ENCODE assay signal across 29 cellular contexts in genomic region chr6:8543714-8544113, GRCh38.
DNase-seq lines count a peak whose midpoint lies in the region; ATAC-seq and TF ChIP-seq lines count a peak whose summit lies in the region.
"Had no signal": no experiment of that assay in that cellular context is flagged by ENCODE, and none has a peak within 500 bp of the region (broad histone marks: within the 10 kb centered on the region; RNA-seq: fewer than 3 reads in every experiment).

No MANE protein-coding gene starts in this region.

- no peaks in the 10 kb centered on the region for H4K20me1 ChIP-seq in SK-N-SH (ENCODE audit: insufficient read depth)
- H4K20me1 ChIP-seq: BLaER1; BLaER1 treated with 17β-estradiol and CSF1 and Interleukin-3, amounts not matched to agents 10 nM and 100 nM had no signal

- H3K4me2 ChIP-seq in SK-N-SH: no peak overlapping the region
- H3K4me2 ChIP-seq: A549; BLaER1; BLaER1 treated with 17β-estradiol and CSF1 and Interleukin-3, amounts not matched to agents 10 nM and 100 nM had no signal

- no peak for TF ChIP-seq CTCF in SK-N-SH (IDR thresholded peaks at IDR 0.05)

- ATAC-seq in SK-N-SH treated with all-trans-retinoic acid at 6 μM for 48 hours: no peak
- ATAC-seq: A549; CD8-positive, alpha-beta T cell had no signal

- no peaks in the 10 kb centered on the region for H3K27me3 ChIP-seq in SK-N-SH (ENCODE audit: insufficient read depth)
- H3K27me3 ChIP-seq: BE2C; BLaER1; BLaER1 treated with 17β-estradiol and CSF1 and Interleukin-3, amounts not matched to agents 10 nM and 100 nM had no signal

- CTCF ChIA-PET in SK-N-SH (lab: Yijun Ruan, JAX): no interaction called here

- H3K9me3 ChIP-seq in SK-N-SH: no peaks in the 10 kb centered on the region
- H3K9me3 ChIP-seq: BE2C had no signal

- H3K9me2 ChIP-seq in SK-N-SH: 0 out of 2 replicates have a peak, but pooled peaks cover 2% of the 10 kb centered on the region

- H3K36me3 ChIP-seq in SK-N-SH (replicated peaks in 1 of 2; ENCODE audit: control insufficient read depth in 1 of 2, insufficient read depth in 2 of 2, low read length in 1 of 2): no peaks in the 10 kb centered on the region
- H3K36me3 ChIP-seq: BE2C; BLaER1; BLaER1 treated with 17β-estradiol and CSF1 and Interleukin-3, amounts not matched to agents 10 nM and 100 nM had no signal

- POLR2A ChIA-PET in SK-N-SH (lab: Yijun Ruan, JAX): no interaction called here

- TF ChIP-seq RAD21 in SK-N-SH (IDR thresholded peaks at IDR 0.05; ENCODE audit: low read length): no peak

- peak in 1 of 2 experiments; percentile 47; a peak in 1 of 4 replicates for TF ChIP-seq EP300 in SK-N-SH (IDR thresholded peaks at IDR 0.05; ENCODE audit: borderline replicate concordance in 1 of 2, low read depth in 1 of 2, low read length in 1 of 2)

- H2AFZ ChIP-seq in SK-N-SH (ENCODE audit: low read depth): no peak overlapping the region

- 8% methylated on average over 4 of the region's 4 CpGs for whole genome bisulfite sequencing in SK-N-SH (ENCODE audit: low lambda C conversion rate)

- H3K79me2 ChIP-seq in SK-N-SH (ENCODE audit: insufficient read depth): no peaks in the 10 kb centered on the region

- DNase-seq in SK-N-SH (peak; percentile 27), NCI-H1417 (lab: John Stamatoyannopoulos, UW) (no peak), inferior parietal cortex (ENCODE audit: extremely low spot score) (no peak)
- DNase-seq: 8988T; ACHN; AML-193; BE2C; C1 segment of cervical spinal cord; Caco-2; Calu3; CD4-positive, alpha-beta memory T cell; CD4-positive, alpha-beta T cell; CD4-positive, CD25-positive, alpha-beta regulatory T cell; CD8-positive, alpha-beta memory T cell; CD8-positive, alpha-beta T cell; COR-L47; DMS 273 treated with DMSO at 0.1 percent for 48 hours; DMS153; DMS53; DMS79; DMS79 treated with DMSO at 0.1 percent for 48 hours; DND-41; EL had no signal

- peaks cover 0 to 4% of the 10 kb centered on the region in 2 experiments; a peak in 2 of 4 replicates for H3K4me1 ChIP-seq in SK-N-SH (ENCODE audit: control insufficient read depth in 1 of 2, insufficient read depth in 2 of 2, low read depth in 1 of 2, low read length in 1 of 2)
- H3K4me1 ChIP-seq: A549; BE2C; BLaER1; BLaER1 treated with 17β-estradiol and CSF1 and Interleukin-3, amounts not matched to agents 10 nM and 100 nM had no signal

- no peaks in the 10 kb centered on the region for H3F3A ChIP-seq in SK-N-SH (replicated peaks; ENCODE audit: insufficient read depth)

- no peak overlapping the region; a peak in 1 of 4 replicates for H3K27ac ChIP-seq in SK-N-SH (ENCODE audit: low read depth in 2 of 2, low read length in 1 of 2)
- H3K27ac ChIP-seq: 22Rv1; A549; BLaER1; BLaER1 treated with 17β-estradiol and CSF1 and Interleukin-3, amounts not matched to agents 10 nM and 100 nM; C4-2B had no signal

- H3K9ac ChIP-seq in SK-N-SH: no peak overlapping the region
- H3K9ac ChIP-seq: BLaER1; BLaER1 treated with 17β-estradiol and CSF1 and Interleukin-3, amounts not matched to agents 10 nM and 100 nM had no signal

- no peak overlapping the region for H3K4me3 ChIP-seq in SK-N-SH (ENCODE audit: low read depth in 2 of 2, low read length in 1 of 2)
- H3K4me3 ChIP-seq: A549; BLaER1; BLaER1 treated with 17β-estradiol and CSF1 and Interleukin-3, amounts not matched to agents 10 nM and 100 nM had no signal

TF ChIP-seq in SK-N-SH, 30 proteins besides CTCF, POLR2A, EP300 and RAD21:
- TF ChIP-seq MXI1 (IDR thresholded peaks at IDR 0.05; ENCODE audit: low read depth, low read length) (peak; percentile 37; the same call in 1 of the 2 replicates), GATA2 (CRISPR knock-in tag; IDR thresholded peaks at IDR 0.05) (peak; percentile 68), USF2 (IDR thresholded peaks at IDR 0.05; ENCODE audit: borderline replicate concordance, low read depth, low read length) (no peak)

TF ChIP-seq in SK-N-SH treated with all-trans-retinoic acid at 6 μM for 48 hours, 23 proteins besides CTCF, POLR2A, EP300 and RAD21:
- TF ChIP-seq TCF4 (CRISPR knock-in tag; IDR thresholded peaks at IDR 0.05; ENCODE audit: borderline replicate concordance) (peak; percentile 45; the same call in 1 of the 2 replicates), CREB5 (CRISPR knock-in tag; IDR thresholded peaks at IDR 0.05; ENCODE audit: low read depth) (no peak)
